In the genomic region with DNA sequence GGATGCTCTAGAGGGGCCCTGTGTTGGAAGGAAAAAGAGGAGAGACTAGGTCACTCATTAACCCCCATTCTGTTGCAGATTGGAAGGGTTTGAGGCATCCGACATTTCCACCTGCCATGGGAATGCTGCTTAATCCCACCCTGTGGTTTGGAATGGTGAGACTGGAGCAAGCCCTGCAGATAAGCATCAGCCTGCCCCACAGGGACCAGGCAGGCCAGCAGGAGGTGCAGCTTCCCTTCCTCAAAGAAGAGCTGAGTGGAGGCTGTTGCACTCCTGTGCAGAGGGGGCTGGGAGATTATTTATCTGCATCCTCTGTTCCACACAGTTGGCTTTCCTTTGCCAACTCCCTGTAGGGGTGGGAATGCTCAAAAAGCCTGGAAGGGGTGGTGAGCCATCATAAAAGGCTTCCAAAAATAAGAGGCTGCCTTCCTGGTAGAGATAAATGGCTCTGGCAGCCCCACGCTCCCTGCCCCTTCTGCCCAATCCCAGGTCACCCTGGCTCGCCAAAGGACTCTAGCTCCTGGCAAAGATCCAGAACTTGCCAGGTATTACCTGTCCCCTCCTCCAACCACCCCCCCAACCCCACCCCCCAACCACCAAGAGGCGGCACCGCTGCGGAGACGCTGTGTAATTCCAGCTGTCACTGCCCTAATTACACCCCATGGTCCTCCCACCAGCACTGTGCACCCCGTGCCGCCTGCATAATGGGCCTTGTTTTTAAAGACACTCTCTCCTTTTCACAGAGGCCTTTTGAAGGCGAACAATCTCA, we compare ENCODE assay signal across 10 cellular contexts.
DNase-seq lines count a peak whose midpoint lies in the region; ATAC-seq and TF ChIP-seq lines count a peak whose summit lies in the region.
"Had no signal": no experiment of that assay in that cellular context is flagged by ENCODE, and none has a peak within 500 bp of the region (broad histone marks: within the 10 kb centered on the region; RNA-seq: fewer than 3 reads in every experiment).

No MANE protein-coding gene starts in this region.

- H3K9me3 ChIP-seq in PC-3 (ENCODE audit: low read length) (no peaks in the 10 kb centered on the region), esophagus muscularis mucosa (no peaks in the 10 kb centered on the region)

- no CpG with 5 or more reads among the region's 10 CpGs for WGBS in mesendoderm (ENCODE audit: extremely low coverage, insufficient coverage, low lambda C conversion rate)
- 29% methylated on average over 8 of the region's 10 CpGs for WGBS in esophagus muscularis mucosa

- H3K27ac Mint-ChIP-seq in activated T-helper 2 cell treated with anti-CD3 and anti-CD28 coated beads, Interferon-gamma antibody, Interleukin-2, Interleukin-4, amounts not matched to agents 10 μg/mL and 5 μg/mL and 100 μg/mL, durations not matched to agents 14 hours and 24 hours and 36 hours: no peak overlapping the region
- H3K27ac Mint-ChIP-seq in immature natural killer cell: no peak overlapping the region
- H3K27ac Mint-ChIP-seq: T-helper 1 cell treated with Interleukin-12 subunit alpha and Interleukin-12 subunit beta and Interleukin-4 antibody, amounts not matched to agents 30 μg/mL and 1 μg/mL, for 36 hours had no signal

- H3K4me2 ChIP-seq in PC-3 (ENCODE audit: low read length) (no peak overlapping the region), mesendoderm (ENCODE audit: low read length) (no peak overlapping the region)

- ATAC-seq in PC-3: peak; percentile 55

- H3K79me2 ChIP-seq in PC-3 (ENCODE audit: low read length) (no peaks in the 10 kb centered on the region), mesendoderm (ENCODE audit: control insufficient read depth, insufficient read depth, low read length) (no peaks in the 10 kb centered on the region)

- TF ChIP-seq POLR2A in esophagus muscularis mucosa (IDR thresholded peaks at IDR 0.05; ENCODE audit: low read depth): no peak

- peaks cover 2% of the 10 kb centered on the region for H3K27me3 ChIP-seq in GM06990 (replicated peaks; ENCODE audit: control insufficient read depth, insufficient read depth, low read length)
- peaks cover 58% of the 10 kb centered on the region for H3K27me3 ChIP-seq in PC-3 (ENCODE audit: low read length)
- H3K27me3 ChIP-seq in mesendoderm (ENCODE audit: insufficient read depth, low read length, poor library complexity): no peaks in the 10 kb centered on the region
- peaks cover 0 to 69% (median 13%) of the 10 kb centered on the region in 4 donors for H3K27me3 ChIP-seq in esophagus muscularis mucosa

- no peak overlapping the region for H2BK15ac ChIP-seq in mesendoderm (replicated peaks; ENCODE audit: low read depth)

- no peaks in the 10 kb centered on the region for H3K9me3 Mint-ChIP-seq in activated T-helper 2 cell treated with anti-CD3 and anti-CD28 coated beads, Interferon-gamma antibody, Interleukin-2, Interleukin-4, amounts not matched to agents 10 μg/mL and 5 μg/mL and 100 μg/mL, durations not matched to agents 14 hours and 24 hours and 36 hours
- H3K9me3 Mint-ChIP-seq in immature natural killer cell: no peaks in the 10 kb centered on the region
- H3K9me3 Mint-ChIP-seq: T-helper 1 cell treated with Interleukin-12 subunit alpha and Interleukin-12 subunit beta and Interleukin-4 antibody, amounts not matched to agents 30 μg/mL and 1 μg/mL, for 36 hours had no signal

- POLR2A ChIA-PET in PC-3 (lab: Charles Lee; ENCODE audit: unreplicated experiment): no interaction called here

- H3K9ac ChIP-seq in PC-3 (ENCODE audit: low read length) (no peak overlapping the region), mesendoderm (ENCODE audit: low read length) (no peak overlapping the region)

- no peak overlapping the region for H3K56ac ChIP-seq in mesendoderm (ENCODE audit: low read length)

- DNase-seq in GM06990 (ENCODE audit: extremely low read depth, insufficient read length) (no peak), NCI-H1694 treated with DMSO at 0.1 percent for 48 hours (lab: John Stamatoyannopoulos, UW) (peak; percentile 86), PC-3 (peak; percentile 11), mesendoderm (peak; percentile 74), pons (ENCODE audit: low spot score) (no peak), immature natural killer cell (no peak), esophagus muscularis mucosa (ENCODE audit: extremely low spot score) (no peak)
- DNase-seq in activated T-helper 2 cell treated with anti-CD3 and anti-CD28 coated beads, Interferon-gamma antibody, Interleukin-2, Interleukin-4, amounts not matched to agents 10 μg/mL and 5 μg/mL and 100 μg/mL, durations not matched to agents 14 hours and 24 hours and 36 hours (ENCODE audit: low spot score): no peak
- DNase-seq: stimulated activated CD4-positive, alpha-beta T cell treated with anti-CD3 and anti-CD28 coated beads, Interleukin-4, amount 100 ng/mL, for 24 hours had no signal

- no peaks in the 10 kb centered on the region for H3K4me1 ChIP-seq in PC-3 (ENCODE audit: insufficient read depth, low read length)
- no peaks in the 10 kb centered on the region for H3K4me1 ChIP-seq in mesendoderm (ENCODE audit: control insufficient read depth, low read depth, low read length)
- no peaks in the 10 kb centered on the region for H3K4me1 ChIP-seq in esophagus muscularis mucosa

- H2BK120ac ChIP-seq in mesendoderm (ENCODE audit: low read depth, low read length): no peak overlapping the region

- H2AK5ac ChIP-seq in mesendoderm (ENCODE audit: low read length): no peak overlapping the region

- H3K27ac ChIP-seq in PC-3 (ENCODE audit: low read length) (no peak overlapping the region), mesendoderm (ENCODE audit: low read depth, low read length) (no peak overlapping the region), esophagus muscularis mucosa (replicated peaks in 1 of 4) (no peak overlapping the region)

- H3K36me3 ChIP-seq in GM06990 (ENCODE audit: control insufficient read depth, insufficient read depth, low read length) (no peaks in the 10 kb centered on the region), PC-3 (ENCODE audit: low read depth, low read length) (no peaks in the 10 kb centered on the region), mesendoderm (ENCODE audit: control insufficient read depth, insufficient read depth, low read length) (no peaks in the 10 kb centered on the region), esophagus muscularis mucosa (no peaks in the 10 kb centered on the region)

- no peak overlapping the region for H3K4ac ChIP-seq in mesendoderm (ENCODE audit: low read depth, low read length)

- no peaks in the 10 kb centered on the region for H3K36me3 Mint-ChIP-seq in activated T-helper 2 cell treated with anti-CD3 and anti-CD28 coated beads, Interferon-gamma antibody, Interleukin-2, Interleukin-4, amounts not matched to agents 10 μg/mL and 5 μg/mL and 100 μg/mL, durations not matched to agents 14 hours and 24 hours and 36 hours (ENCODE audit: low read depth)
- no peaks in the 10 kb centered on the region for H3K36me3 Mint-ChIP-seq in immature natural killer cell

- peak; percentile 10 for TF ChIP-seq CTCF in GM06990 (IDR thresholded peaks at IDR 0.05; ENCODE audit: insufficient read depth, low read length, poor library complexity, severe bottlenecking)
- 0 out of 2 replicates have a peak, but pooled peaks have one; percentile 14 for TF ChIP-seq CTCF in PC-3 (conservative IDR thresholded peaks at IDR 0.05; ENCODE audit: low read depth, low read length)
- no peak for TF ChIP-seq CTCF in esophagus muscularis mucosa (IDR thresholded peaks at IDR 0.05)

- H4K20me1 ChIP-seq in PC-3 (ENCODE audit: low read length): no peaks in the 10 kb centered on the region

- H2BK5ac ChIP-seq in mesendoderm (ENCODE audit: low read length): no peak overlapping the region

- H2AFZ ChIP-seq in PC-3 (ENCODE audit: low read length): no peak overlapping the region

- no TSS peak for BruUV-seq in PC-3 (replicated peaks; lab: Mats Ljungman, UMichigan)

- no peak overlapping the region for H4K8ac ChIP-seq in mesendoderm (ENCODE audit: low read depth, low read length)

- H3K4me3 Mint-ChIP-seq in activated T-helper 2 cell treated with anti-CD3 and anti-CD28 coated beads, Interferon-gamma antibody, Interleukin-2, Interleukin-4, amounts not matched to agents 10 μg/mL and 5 μg/mL and 100 μg/mL, durations not matched to agents 14 hours and 24 hours and 36 hours (ENCODE audit: low read depth): no peak overlapping the region
- no peak overlapping the region for H3K4me3 Mint-ChIP-seq in immature natural killer cell
- H3K4me3 Mint-ChIP-seq: T-helper 1 cell treated with Interleukin-12 subunit alpha and Interleukin-12 subunit beta and Interleukin-4 antibody, amounts not matched to agents 30 μg/mL and 1 μg/mL, for 36 hours had no signal

- TF ChIP-seq EP300 in esophagus muscularis mucosa (IDR thresholded peaks at IDR 0.05): no peak

- H3F3A ChIP-seq in PC-3 (ENCODE audit: low read length, unreplicated experiment): no peaks in the 10 kb centered on the region

- peaks cover 10% of the 10 kb centered on the region for H3K27me3 Mint-ChIP-seq in activated T-helper 2 cell treated with anti-CD3 and anti-CD28 coated beads, Interferon-gamma antibody, Interleukin-2, Interleukin-4, amounts not matched to agents 10 μg/mL and 5 μg/mL and 100 μg/mL, durations not matched to agents 14 hours and 24 hours and 36 hours (ENCODE audit: low read depth)
- peaks cover 7 to 11% (median 8%) of the 10 kb centered on the region in 3 donors for H3K27me3 Mint-ChIP-seq in immature natural killer cell (ENCODE audit: low read depth in 3 of 3)

- intact Hi-C loops in PC-3 (cut with micrococcal nuclease) (no loop called here), esophagus muscularis mucosa (cut with DNase I) (no loop called here)
- intact Hi-C loops in activated T-helper 2 cell treated with anti-CD3 and anti-CD28 coated beads, Interferon-gamma antibody, Interleukin-2, Interleukin-4, amounts not matched to agents 10 μg/mL and 5 μg/mL and 100 μg/mL, durations not matched to agents 14 hours and 24 hours and 36 hours (cut with micrococcal nuclease): no loop called here

- H3K9me2 ChIP-seq in PC-3 (replicated peaks; ENCODE audit: low read length): no peaks in the 10 kb centered on the region

- H3K4me3 ChIP-seq in GM06990 (replicated peaks; ENCODE audit: low read depth, low read length) (no peak overlapping the region), PC-3 (ENCODE audit: low read length) (no peak overlapping the region), mesendoderm (ENCODE audit: low read length) (no peak overlapping the region), esophagus muscularis mucosa (no peak overlapping the region)

- CTCF ChIA-PET in PC-3 (lab: Charles Lee): no interaction called here

- H4K5ac ChIP-seq in mesendoderm (ENCODE audit: low read length): no peak overlapping the region

- H3K23ac ChIP-seq in mesendoderm (ENCODE audit: low read length): no peak overlapping the region

- H3K79me1 ChIP-seq in mesendoderm (ENCODE audit: low read length): no peaks in the 10 kb centered on the region

- no peaks in the 10 kb centered on the region for H3K4me1 Mint-ChIP-seq in activated T-helper 2 cell treated with anti-CD3 and anti-CD28 coated beads, Interferon-gamma antibody, Interleukin-2, Interleukin-4, amounts not matched to agents 10 μg/mL and 5 μg/mL and 100 μg/mL, durations not matched to agents 14 hours and 24 hours and 36 hours (ENCODE audit: low read depth)
- H3K4me1 Mint-ChIP-seq in immature natural killer cell: no peaks in the 10 kb centered on the region

- no peak overlapping the region for H3K18ac ChIP-seq in mesendoderm (ENCODE audit: low read length)

Comparison
In these comparisons a context has a peak if more than half of its experiments do, and no peak if none do; other contexts are left out.
1. DNase-seq: peak in NCI-H1694 treated with DMSO at 0.1 percent for 48 hours (single experiment), PC-3 (single experiment) and mesendoderm (single experiment); none in GM06990 (single experiment), pons (single experiment), activated T-helper 2 cell treated with anti-CD3 and anti-CD28 coated beads, Interferon-gamma antibody, Interleukin-2, Interleukin-4, amounts not matched to agents 10 μg/mL and 5 μg/mL and 100 μg/mL, durations not matched to agents 14 hours and 24 hours and 36 hours (single experiment), immature natural killer cell (0 of 3) and esophagus muscularis mucosa (single experiment).
2. CTCF ChIP-seq: peak in GM06990 (single experiment) and PC-3 (single experiment); none in esophagus muscularis mucosa (0 of 3).